11 cellular contexts compared by ENCODE assay signal in genomic region chrX:153495362-153495751, GRCh38. TPM values are rescaled to one million over a fixed set of nuclear protein-coding genes. Genes with fewer than 3 reads are reported as not detected.
DNase-seq lines count a peak whose midpoint lies in the region; ATAC-seq and TF ChIP-seq lines count a peak whose summit lies in the region.
"Had no signal": no experiment of that assay in that cellular context is flagged by ENCODE, and none has a peak within 500 bp of the region (broad histone marks: within the 10 kb centered on the region; RNA-seq: fewer than 3 reads in every experiment).

No MANE protein-coding gene starts in this region.

- H3K79me1 ChIP-seq in H9 (ENCODE audit: insufficient read depth, low read depth, low read length, poor library complexity, severe bottlenecking) = no peaks in the 10 kb centered on the region

- H3K4me1 ChIP-seq in H9 (ENCODE audit: insufficient read depth, low read length) (no peaks in the 10 kb centered on the region), mammary epithelial cell (ENCODE audit: insufficient read depth, low read length) (peaks cover 6% of the 10 kb centered on the region), iPS-20b (ENCODE audit: insufficient read depth, low read length) (no peaks in the 10 kb centered on the region), stomach (peaks cover 0 to 9% (median 4%) of the 10 kb centered on the region in 4 donors)

- TF ChIP-seq CTCF in H9 (conservative IDR thresholded peaks at IDR 0.05) = no peak
- no peak for TF ChIP-seq CTCF in mammary epithelial cell (conservative IDR thresholded peaks at IDR 0.05 in 1 of 2, IDR thresholded peaks at IDR 0.05 in 1 of 2; ENCODE audit: extremely low read depth in 1 of 2, insufficient read depth in 1 of 2, low read depth in 1 of 2, low read length in 2 of 2)
- TF ChIP-seq CTCF in stomach (IDR thresholded peaks at IDR 0.05) = no peak

- no peak overlapping the region for H3K56ac ChIP-seq in H9 (ENCODE audit: insufficient read length, low read depth, low read length)

- no peak overlapping the region for H2BK20ac ChIP-seq in H9 (ENCODE audit: low read depth, low read length, poor library complexity, severe bottlenecking)

- no CpG with 5 or more reads among the region's 17 CpGs for WGBS in H9 (ENCODE audit: extremely low coverage, insufficient read length, low lambda C conversion rate)
- WGBS in mammary epithelial cell (ENCODE audit: low coverage, missing lambda C conversion rate) = 58% methylated on average over 11 of the region's 17 CpGs
- WGBS in stomach, 5 donors = 14 to 55% (median 26%) methylated on average over 11 to 17 of the region's 17 CpGs

- ATAC-seq in activated T-cell treated with anti-CD3 and anti-CD28 coated beads, Interleukin-2, amount 50 U/mL, for 4 hours = no peak
- ATAC-seq in GM21390 (IDR thresholded peaks at IDR 0.05; ENCODE audit: unreplicated experiment) = no peak

- no TSS peak for BruUV-seq in mammary epithelial cell (replicated peaks; lab: Mats Ljungman, UMichigan)

- H2BK12ac ChIP-seq in H9 (ENCODE audit: insufficient read length, low read depth, low read length) = no peak overlapping the region

- peak overlapping the region; percentile 1 for H3K4me2 ChIP-seq in H9 (ENCODE audit: insufficient read depth, insufficient read length, low read length)
- peak overlapping the region; percentile 64 for H3K4me2 ChIP-seq in mammary epithelial cell (ENCODE audit: insufficient read depth, low read depth, low read length)

- H4K91ac ChIP-seq in H9 (ENCODE audit: insufficient read length, low read depth, low read length) = no peak overlapping the region

- H2AFZ ChIP-seq in H9 (ENCODE audit: low read length) (no peak overlapping the region), mammary epithelial cell (ENCODE audit: low read depth, low read length) (peak overlapping the region; percentile 79)

- no peaks in the 10 kb centered on the region for H3K36me3 ChIP-seq in mammary epithelial cell (ENCODE audit: insufficient read depth, low read length)
- no peaks in the 10 kb centered on the region for H3K36me3 ChIP-seq in iPS-20b (ENCODE audit: insufficient read depth, low read depth, low read length)
- H3K36me3 ChIP-seq in stomach = no peaks in the 10 kb centered on the region

- H3K36me3 Mint-ChIP-seq in H9 (ENCODE audit: insufficient read depth in 1 of 3, low read depth in 3 of 3) = peaks cover 0 to under 1% (median under 1%) of the 10 kb centered on the region in 3 experiments; a peak in 2 of 7 replicates
- no peaks in the 10 kb centered on the region for H3K36me3 Mint-ChIP-seq in activated T-cell treated with anti-CD3 and anti-CD28 coated beads, Interleukin-2, amount 50 U/mL, for 4 hours (ENCODE audit: insufficient read depth)

- H3K27ac ChIP-seq in H9 (ENCODE audit: insufficient read length, low read depth, low read length) (no peak overlapping the region), mammary epithelial cell (ENCODE audit: insufficient read depth, low read depth, low read length) (no peak overlapping the region), iPS-20b (ENCODE audit: low read length) (no peak overlapping the region), stomach (peak overlapping the region in 2 of 5 donors; percentile 51 to 55)

- H3K27me3 Mint-ChIP-seq in H9 (ENCODE audit: low read depth) = peaks cover 10% of the 10 kb centered on the region
- H3K27me3 Mint-ChIP-seq in activated T-cell treated with anti-CD3 and anti-CD28 coated beads, Interleukin-2, amount 50 U/mL, for 4 hours (ENCODE audit: low read depth) = peaks cover 3% of the 10 kb centered on the region

- H3K79me2 ChIP-seq in H9 (ENCODE audit: insufficient read depth, low read length) (no peaks in the 10 kb centered on the region), mammary epithelial cell (ENCODE audit: insufficient read depth, low read length) (no peaks in the 10 kb centered on the region)

- no peak overlapping the region for H3K4ac ChIP-seq in H9 (ENCODE audit: low read depth, low read length)

- H3K4me1 Mint-ChIP-seq in H9 = peaks cover 0 to 5% of the 10 kb centered on the region in 2 experiments; a peak in 2 of 4 replicates
- H3K4me1 Mint-ChIP-seq in activated T-cell treated with anti-CD3 and anti-CD28 coated beads, Interleukin-2, amount 50 U/mL, for 4 hours (ENCODE audit: low read depth) = peaks cover 2% of the 10 kb centered on the region

- H3K27me3 ChIP-seq in H9 (ENCODE audit: insufficient read depth, low read length) (no peaks in the 10 kb centered on the region), mammary epithelial cell (ENCODE audit: insufficient read depth, low read length) (no peaks in the 10 kb centered on the region), iPS-20b (ENCODE audit: insufficient read depth, low read length) (no peaks in the 10 kb centered on the region; the same call in 1 of the 2 replicates), stomach (peaks cover 3 to 22% (median 21%) of the 10 kb centered on the region in 3 donors)

- H2BK5ac ChIP-seq in H9 (ENCODE audit: insufficient read length, low read length) = no peak overlapping the region

- no peak overlapping the region for H3K23ac ChIP-seq in H9 (ENCODE audit: insufficient read length, low read depth, low read length)

- intact Hi-C loops in mammary epithelial cell (cut with micrococcal nuclease) = loop anchor here (1.0 kb wide), 1 partner anchor 24 kb away; no protein-coding TSS in a partner anchor
- intact Hi-C loops in stomach (cut with DNase I; ENCODE audit: low total_unique reads) = no loop called here

- H3K4me3 Mint-ChIP-seq in H9 = peak overlapping the region; percentile 44 to 66; a peak in 4 of 5 replicates
- H3K4me3 Mint-ChIP-seq in activated T-cell treated with anti-CD3 and anti-CD28 coated beads, Interleukin-2, amount 50 U/mL, for 4 hours = no peak overlapping the region

- no peaks in the 10 kb centered on the region for H3K23me2 ChIP-seq in H9 (ENCODE audit: insufficient read length, low read depth, low read length, poor library complexity, severe bottlenecking)

- no peak overlapping the region for H3K14ac ChIP-seq in H9 (ENCODE audit: insufficient read depth, low read length)

- no peak overlapping the region for H4K5ac ChIP-seq in H9 (ENCODE audit: insufficient read length, low read depth, low read length)

- no peak overlapping the region for H2BK15ac ChIP-seq in H9 (ENCODE audit: low read depth, low read length)

- no peak overlapping the region for H2BK120ac ChIP-seq in H9 (ENCODE audit: low read depth, low read length, poor library complexity, severe bottlenecking)

- no peak overlapping the region for H3K18ac ChIP-seq in H9 (ENCODE audit: insufficient read length, low read depth, low read length)

- peaks cover 18% of the 10 kb centered on the region for H3K9me3 ChIP-seq in H9 (ENCODE audit: control insufficient read depth, low read depth, low read length)
- peaks cover 2% of the 10 kb centered on the region for H3K9me3 ChIP-seq in mammary epithelial cell (replicated peaks; ENCODE audit: insufficient read depth, low read length)
- H3K9me3 ChIP-seq in iPS-20b (ENCODE audit: insufficient read depth, low read depth, low read length) = no peaks in the 10 kb centered on the region
- H3K9me3 ChIP-seq in stomach = no peaks in the 10 kb centered on the region

- H4K20me1 ChIP-seq in H9 (ENCODE audit: control insufficient read depth, insufficient read depth, insufficient read length) (no peaks in the 10 kb centered on the region), mammary epithelial cell (ENCODE audit: insufficient read depth, low read length) (no peaks in the 10 kb centered on the region)

- dilution Hi-C loops in mammary epithelial cell (cut with HindIII; ENCODE audit: low sequenced_read_pairs) = no loop called here

- H3T11ph ChIP-seq in H9 (ENCODE audit: low read length) = no peak overlapping the region

- peak overlapping the region in 1 of 3 experiments; percentile 33 for H3K4me3 ChIP-seq in mammary epithelial cell (replicated peaks in 1 of 3; ENCODE audit: insufficient read depth in 1 of 3, low read depth in 2 of 3, low read length in 3 of 3)
- peak overlapping the region; percentile 57; the same call in 1 of the 2 replicates for H3K4me3 ChIP-seq in iPS-20b (ENCODE audit: low read length)
- peak overlapping the region in 3 of 4 donors; percentile 17 to 31 (median 27) for H3K4me3 ChIP-seq in stomach

- CTCF ChIA-PET in mammary epithelial cell (lab: Charles Lee; ENCODE audit: low non-redundant PET) = no interaction called here

- no peak for TF ChIP-seq POLR2A in stomach (IDR thresholded peaks at IDR 0.05)

- no peak overlapping the region for H4K8ac ChIP-seq in H9 (replicated peaks; ENCODE audit: insufficient read length, low read depth, low read length)

- TF ChIP-seq EP300 in stomach (IDR thresholded peaks at IDR 0.05) = no peak

- in situ Hi-C loops in mammary epithelial cell (cut with MboI; ENCODE audit: low sequenced_read_pairs in 2 of 2) = loop anchor here in 1 of 2 donors (25.0 kb wide), 1 partner anchor 458 kb away; no protein-coding TSS in a partner anchor

- H3K9me3 Mint-ChIP-seq in H9 = peaks cover 44 to 58% of the 10 kb centered on the region in 2 experiments
- no peaks in the 10 kb centered on the region for H3K9me3 Mint-ChIP-seq in activated T-cell treated with anti-CD3 and anti-CD28 coated beads, Interleukin-2, amount 50 U/mL, for 4 hours

- H3K27ac Mint-ChIP-seq in H9 = no peak overlapping the region

- H2AK5ac ChIP-seq in H9 (ENCODE audit: insufficient read length, low read length) = no peak overlapping the region

- no peak overlapping the region for H3K9ac ChIP-seq in H9 (ENCODE audit: extremely low read depth, insufficient read length, low read length)
- no peak overlapping the region for H3K9ac ChIP-seq in mammary epithelial cell (ENCODE audit: insufficient read depth, low read length)
- H3K9ac ChIP-seq in iPS-20b (ENCODE audit: low read depth, low read length) = no peak overlapping the region

- DNase-seq in H9 = no peak
- DNase-seq in mammary epithelial cell = no peak
- no peak for DNase-seq in stomach
- no peak for DNase-seq in HCEC 1CT
- no peak for DNase-seq in Kasumi-1 (lab: John Stamatoyannopoulos, UW)
- DNase-seq in activated T-cell treated with anti-CD3 and anti-CD28 coated beads, Interleukin-2, amount 50 U/mL, for 4 hours = no peak
- DNase-seq: NCI-H2029 treated with DMSO at 0.1 percent for 48 hours had no signal

RNA-seq across cellular contexts. Expression of gene BGN, which starts 0.6 kb away (rescaled TPM):
- total RNA-seq in H9 (2021) = 1.2 and 1.5 TPM in 2 replicates
- total RNA-seq in mammary epithelial cell = 10 to 100 TPM in 1 of 2 donors, 1 to 10 TPM in 1; 2.6 to 13.5 TPM
- polyA plus RNA-seq in mammary epithelial cell = 0.48 TPM
- not detected for polyA minus RNA-seq in mammary epithelial cell
- total RNA-seq in stomach = 10 to 100 TPM in 3 of 5 donors, 1 to 10 TPM in 2; 6.2 to 64.3 (median 21.9) TPM
- polyA plus RNA-seq in stomach = 10 to 100 TPM in 2 of 3 donors, 1 to 10 TPM in 1; 9.3 to 22.7 (median 10.5) TPM
- under 1 TPM; 0.13 to 0.30 (median 0.16) TPM for total RNA-seq in activated T-cell treated with anti-CD3 and anti-CD28 coated beads, Interleukin-2, amount 50 U/mL, for 4 hours

RNA-seq across cellular contexts. Expression of gene ATP2B3, which starts 22.1 kb away (rescaled TPM):
- total RNA-seq in H9 (2021) (0.35 TPM in 2 replicates), mammary epithelial cell (not detected), stomach (under 1 TPM in 1 of 5 donors, not detected in 4; 0.55 TPM)
- polyA plus RNA-seq in mammary epithelial cell (not detected), stomach (under 1 TPM in 1 of 3 donors, not detected in 2; 0.03 TPM)
- polyA minus RNA-seq in mammary epithelial cell = not detected
- under 1 TPM in 1 of 3 donors, not detected in 2; 0.05 TPM for total RNA-seq in activated T-cell treated with anti-CD3 and anti-CD28 coated beads, Interleukin-2, amount 50 U/mL, for 4 hours
- total RNA-seq: dermis microvascular lymphatic vessel endothelial cell, lung microvascular endothelial cell had no signal

RNA-seq across cellular contexts. Expression of gene HAUS7, which starts 25.0 kb away (rescaled TPM):
- total RNA-seq in H9 (2021) (43.1 and 45.3 TPM in 2 replicates), mammary epithelial cell (10 to 100 TPM in 1 of 2 donors, 1 to 10 TPM in 1; 8.3 to 26.4 TPM), stomach (10 to 100 TPM in 2 of 5 donors, 1 to 10 TPM in 3; 1.8 to 17.9 (median 6.4) TPM)
- polyA plus RNA-seq in mammary epithelial cell (25.7 TPM), stomach (10 to 100 TPM; 31.3 to 75.3 (median 41.7) TPM)
- 38.4 TPM for polyA minus RNA-seq in mammary epithelial cell
- 10 to 100 TPM; 77.1 to 90.3 (median 85.3) TPM for total RNA-seq in activated T-cell treated with anti-CD3 and anti-CD28 coated beads, Interleukin-2, amount 50 U/mL, for 4 hours

RNA-seq across cellular contexts. Expression of gene TREX2, which starts 49.5 kb away (rescaled TPM):
- total RNA-seq in H9 (2021) (1.1 and 1.3 TPM in 2 replicates), mammary epithelial cell (1 to 10 TPM; 2.5 to 7.8 TPM), stomach (10 to 100 TPM in 1 of 5 donors, 1 to 10 TPM in 2, not detected in 2; 2.2 to 13.3 (median 5.1) TPM)
- polyA plus RNA-seq in mammary epithelial cell (1.0 TPM), stomach (1 to 10 TPM in 1 of 3 donors, under 1 TPM in 1, not detected in 1; 0.62 to 1.2 TPM)
- not detected for polyA minus RNA-seq in mammary epithelial cell
- total RNA-seq in activated T-cell treated with anti-CD3 and anti-CD28 coated beads, Interleukin-2, amount 50 U/mL, for 4 hours = 1 to 10 TPM; 1.7 to 2.4 (median 2.2) TPM
